8 cellular contexts compared by ENCODE assay signal in the genomic region with DNA sequence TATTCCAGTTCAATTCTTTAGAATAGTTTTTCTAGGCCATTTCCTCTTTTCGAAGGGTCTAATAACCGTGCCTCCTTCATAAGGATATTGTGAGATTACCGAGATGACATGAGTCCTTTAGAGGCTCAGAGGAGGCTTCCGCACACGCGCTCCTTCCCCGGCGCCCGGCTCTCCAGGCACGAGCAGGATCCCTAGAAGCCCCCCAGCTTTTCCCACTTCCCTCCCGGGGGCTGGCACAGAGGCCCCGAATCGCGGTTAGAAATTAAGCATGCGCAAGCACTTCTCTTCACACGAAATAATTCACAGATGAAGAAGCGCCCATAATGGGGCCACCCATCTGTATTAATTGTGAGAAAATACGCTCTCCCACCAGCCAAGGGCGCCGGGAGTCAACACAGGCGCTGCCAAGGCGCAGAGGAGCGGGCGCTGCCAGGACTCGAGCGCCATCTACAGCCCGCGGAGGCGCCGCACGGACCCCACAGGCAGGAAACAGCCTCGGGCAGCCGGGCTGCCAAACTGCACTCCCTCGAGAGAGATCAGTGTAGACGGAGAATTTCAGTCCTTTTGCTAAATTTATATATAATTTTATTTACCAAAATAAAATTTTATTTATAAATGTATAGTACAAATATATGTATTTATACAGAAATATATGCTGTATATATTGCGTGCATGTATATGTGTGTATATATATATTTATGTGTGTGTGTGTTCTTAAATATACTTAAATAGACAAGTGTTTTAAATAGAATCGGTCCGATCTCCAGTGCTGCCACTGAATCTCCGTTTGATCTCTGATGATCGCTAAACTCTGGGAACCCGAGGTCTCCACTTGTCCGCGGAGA.
DNase-seq lines count a peak whose midpoint lies in the region; ATAC-seq and TF ChIP-seq lines count a peak whose summit lies in the region.

No MANE protein-coding gene starts in this region.

- WGBS in lung, 2 donors = 21 to 24% methylated on average over 43 of the region's 43 CpGs

- H3K9me3 ChIP-seq in lung (ENCODE audit: control insufficient read depth in 2 of 2, insufficient read depth in 1 of 2, low read length in 1 of 2) = no peaks in the 10 kb centered on the region

- no peak overlapping the region for H3K27ac ChIP-seq in lung (ENCODE audit: low read depth in 1 of 2, low read length in 1 of 2)

- H3K4me3 ChIP-seq in lung = no peak overlapping the region

- H3K36me3 ChIP-seq in lung (ENCODE audit: control insufficient read depth in 2 of 2, insufficient read depth in 2 of 2, low read length in 2 of 2) = no peaks in the 10 kb centered on the region

- H3K27me3 ChIP-seq in lung (ENCODE audit: control insufficient read depth, insufficient read depth) = no peaks in the 10 kb centered on the region

- ATAC-seq in GM21381 (IDR thresholded peaks at IDR 0.05; ENCODE audit: unreplicated experiment) (peak; percentile 72), lung (ENCODE audit: insufficient read depth, low FRiP score) (peak; percentile 91), HG03025 (IDR thresholded peaks at IDR 0.05; ENCODE audit: low FRiP score, unreplicated experiment) (no peak)

- peak; percentile 1 to 3 for DNase-seq in AML-193 (lab: John Stamatoyannopoulos, UW)
- DNase-seq in NCI-H2107 (lab: John Stamatoyannopoulos, UW) = peak; percentile 9
- DNase-seq in activated CD4-positive, alpha-beta T cell treated with anti-CD3 and anti-CD28 coated beads, Interleukin-2, amount 50 U/mL, for 48 hours = peak; percentile 78 to 79
- DNase-seq in ecto neural progenitor cell (ENCODE audit: low spot score) = peak; percentile 87
- DNase-seq in lung (ENCODE audit: low spot score) = peak; percentile 76
- DNase-seq in stimulated activated CD8-positive, alpha-beta memory T cell treated with anti-CD3 and anti-CD28 coated beads, Interleukin-15, amount 100 ng/mL, for 4 hours (ENCODE audit: low read depth in 2 of 2) = peak; percentile 8 to 21

- H3K4me1 ChIP-seq in lung (ENCODE audit: control insufficient read depth in 2 of 2, insufficient read depth in 2 of 2, low read length in 2 of 2) = peaks cover 0 to 3% of the 10 kb centered on the region in 2 donors

- TF ChIP-seq CTCF in lung (IDR thresholded peaks at IDR 0.05; ENCODE audit: control extremely low read depth, extremely low read depth) = peak; percentile 67

Comparison
In these comparisons a context has a peak if more than half of its experiments do, and no peak if none do; other contexts are left out.
1. DNase-seq: peak in every context shown above with its lines; median percentile 87 in ecto neural progenitor cell; 78 in activated CD4-positive, alpha-beta T cell treated with anti-CD3 and anti-CD28 coated beads, Interleukin-2, amount 50 U/mL, for 48 hours; 76 in lung; 14 in stimulated activated CD8-positive, alpha-beta memory T cell treated with anti-CD3 and anti-CD28 coated beads, Interleukin-15, amount 100 ng/mL, for 4 hours; 9 in NCI-H2107; 2 in AML-193.